Comparison of ENCODE assay signal across 8 cellular contexts in the genomic region with DNA sequence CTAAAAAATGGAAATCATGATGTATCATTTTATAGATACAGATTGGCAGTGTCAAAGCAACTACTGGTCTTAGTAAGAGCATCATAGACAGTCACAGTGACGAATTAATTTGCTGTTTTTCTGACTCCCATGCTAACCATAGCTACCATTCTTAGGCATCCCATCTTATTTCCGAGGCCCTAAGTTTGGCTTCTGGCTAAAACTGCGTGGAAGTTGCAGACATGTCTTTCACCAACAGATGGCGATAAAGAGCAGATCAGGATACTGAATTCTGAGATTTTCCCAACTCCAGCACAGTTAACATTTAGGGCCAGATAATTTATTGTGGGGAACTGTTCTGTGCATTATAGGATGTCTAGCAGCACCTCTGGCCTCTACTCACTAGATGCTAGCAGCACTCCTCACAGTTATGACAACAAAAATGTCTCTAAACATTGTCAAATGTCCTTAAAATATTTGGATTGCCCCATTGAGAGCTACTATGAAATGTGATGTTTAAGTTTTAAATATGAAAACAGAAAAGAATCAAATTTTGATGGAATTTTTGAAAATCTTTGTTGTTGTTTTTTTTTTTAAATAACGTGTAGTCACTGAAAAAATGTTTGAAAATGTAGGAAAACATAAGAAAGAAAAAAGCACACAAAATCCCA. TPM values are rescaled to one million over a fixed set of nuclear protein-coding genes. Genes with fewer than 3 reads are reported as not detected.
DNase-seq lines count a peak whose midpoint lies in the region; ATAC-seq and TF ChIP-seq lines count a peak whose summit lies in the region.

No MANE protein-coding gene starts in this region.

- H3K36me3 Mint-ChIP-seq in activated CD8-positive, alpha-beta T cell treated with anti-CD3 and anti-CD28 coated beads, Interleukin-2, amount 10 ng/mL, durations not matched to agents 7 days and 5 days (ENCODE audit: low read depth): no peaks in the 10 kb centered on the region

- H3K9me3 ChIP-seq in DOHH2 (ENCODE audit: control insufficient read depth, insufficient read depth, low read length) (no peaks in the 10 kb centered on the region), prostate gland (no peaks in the 10 kb centered on the region)

- POLR2A ChIA-PET in AG04449 (lab: Yijun Ruan, JAX): no interaction called here
- POLR2A ChIA-PET in activated CD8-positive, alpha-beta T cell treated with anti-CD3 and anti-CD28 coated beads, Interleukin-2, amount 10 ng/mL, durations not matched to agents 7 days and 5 days (lab: Charles Lee): interaction anchor here (0.9 to 1.1 kb wide), 2 partner anchors 9 to 10 kb away, joined by 3 read pairs; no protein-coding TSS in a partner anchor

- H3K4me2 ChIP-seq in DOHH2 (ENCODE audit: low read length): no peak overlapping the region

- no peak overlapping the region for H3K4me3 ChIP-seq in AG04449 (ENCODE audit: low read depth, low read length)
- no peak overlapping the region for H3K4me3 ChIP-seq in DOHH2 (ENCODE audit: low read length)
- no peak overlapping the region for H3K4me3 ChIP-seq in LNCaP clone FGC (ENCODE audit: low read depth, low read length)
- H3K4me3 ChIP-seq in prostate gland: no peak overlapping the region

- H3K27ac ChIP-seq in DOHH2 (ENCODE audit: low read depth, low read length) (no peak overlapping the region), prostate gland (no peak overlapping the region)

- no peaks in the 10 kb centered on the region for H3K27me3 ChIP-seq in DOHH2 (ENCODE audit: control insufficient read depth, low read length)
- no peaks in the 10 kb centered on the region for H3K27me3 ChIP-seq in prostate gland (replicated peaks; ENCODE audit: insufficient read depth)

- 5% methylated on average over 5 of the region's 5 CpGs for WGBS in prostate gland

- H3K4me1 Mint-ChIP-seq in activated CD8-positive, alpha-beta T cell treated with anti-CD3 and anti-CD28 coated beads, Interleukin-2, amount 10 ng/mL, durations not matched to agents 7 days and 5 days (ENCODE audit: low read depth): peaks cover 4% of the 10 kb centered on the region

- H3K4me1 ChIP-seq in DOHH2 (ENCODE audit: control insufficient read depth, low read length) (no peaks in the 10 kb centered on the region), prostate gland (replicated peaks) (no peaks in the 10 kb centered on the region)

- no peaks in the 10 kb centered on the region for H3K36me3 ChIP-seq in DOHH2 (ENCODE audit: control insufficient read depth, low read length)
- H3K36me3 ChIP-seq in prostate gland: no peaks in the 10 kb centered on the region

- H3K4me3 Mint-ChIP-seq in activated CD8-positive, alpha-beta T cell treated with anti-CD3 and anti-CD28 coated beads, Interleukin-2, amount 10 ng/mL, durations not matched to agents 7 days and 5 days: no peak overlapping the region

- DNase-seq in AG04449 (ENCODE audit: low read depth, low spot score): no peak
- peak; percentile 3 for DNase-seq in LNCaP clone FGC (ENCODE audit: low read depth)
- DNase-seq in activated CD8-positive, alpha-beta T cell treated with anti-CD3 and anti-CD28 coated beads, Interleukin-2, amount 10 ng/mL, durations not matched to agents 7 days and 5 days: peak; percentile 43
- DNase-seq in germinal center (ENCODE audit: low spot score): peak; percentile 48
- DNase-seq in prostate gland (ENCODE audit: low spot score): no peak

- no peaks in the 10 kb centered on the region for H3K79me2 ChIP-seq in DOHH2 (ENCODE audit: control insufficient read depth, low read length)

- H3K27ac Mint-ChIP-seq in activated CD8-positive, alpha-beta T cell treated with anti-CD3 and anti-CD28 coated beads, Interleukin-2, amount 10 ng/mL, durations not matched to agents 7 days and 5 days: no peak overlapping the region

- H3K9me3 Mint-ChIP-seq in activated CD8-positive, alpha-beta T cell treated with anti-CD3 and anti-CD28 coated beads, Interleukin-2, amount 10 ng/mL, durations not matched to agents 7 days and 5 days (ENCODE audit: insufficient read depth): no peaks in the 10 kb centered on the region

- CTCF ChIA-PET in AG04449 (lab: Yijun Ruan, JAX): interaction anchor here (0.6 to 12.0 kb wide), 31 partner anchors 8 to 611 kb away, joined by 3 to 141 read pairs (median 4); partner anchors contain the start of gene OR2AG1
- CTCF ChIA-PET in activated CD8-positive, alpha-beta T cell treated with anti-CD3 and anti-CD28 coated beads, Interleukin-2, amount 10 ng/mL, durations not matched to agents 7 days and 5 days (lab: Charles Lee): interaction anchor here (0.7 to 16.6 kb wide), 46 partner anchors 9 to 902 kb away, joined by 3 to 563 read pairs (median 4); partner anchors contain the start of genes ARFIP2, MRPL17, OR2AG2 and TAF10

- no peaks in the 10 kb centered on the region for H3K9me2 ChIP-seq in DOHH2 (replicated peaks; ENCODE audit: control insufficient read depth, low read length)

- peak; percentile 27 for ATAC-seq in activated CD8-positive, alpha-beta T cell treated with anti-CD3 and anti-CD28 coated beads, Interleukin-2, amount 10 ng/mL, durations not matched to agents 7 days and 5 days
- ATAC-seq in GM19023 (IDR thresholded peaks at IDR 0.05; ENCODE audit: unreplicated experiment): no peak
- ATAC-seq in HG02938 (IDR thresholded peaks at IDR 0.05; ENCODE audit: unreplicated experiment): no peak

- H3K27me3 Mint-ChIP-seq in activated CD8-positive, alpha-beta T cell treated with anti-CD3 and anti-CD28 coated beads, Interleukin-2, amount 10 ng/mL, durations not matched to agents 7 days and 5 days (ENCODE audit: low read depth): peaks cover 1% of the 10 kb centered on the region

- TF ChIP-seq POLR2A in prostate gland (IDR thresholded peaks at IDR 0.05): no peak

- H3F3A ChIP-seq in DOHH2 (ENCODE audit: control insufficient read depth, insufficient read depth): no peaks in the 10 kb centered on the region

- H4K20me1 ChIP-seq in DOHH2 (ENCODE audit: control insufficient read depth, insufficient read depth, low read depth, low read length): no peaks in the 10 kb centered on the region

- intact Hi-C loops in prostate gland (cut with DNase I): loop anchor here (5.0 kb wide), 1 partner anchor 53 kb away; no protein-coding TSS in a partner anchor

- TF ChIP-seq CTCF in AG04449 (IDR thresholded peaks at IDR 0.05; ENCODE audit: insufficient read depth, low read length, missing control alignments): peak; percentile 77
- peak; percentile 91 for TF ChIP-seq CTCF in DOHH2 (IDR thresholded peaks at IDR 0.05; ENCODE audit: low read depth, low read length, poor library complexity, severe bottlenecking)
- TF ChIP-seq CTCF in LNCaP clone FGC (IDR thresholded peaks at IDR 0.05; ENCODE audit: control insufficient read depth, extremely low read depth, insufficient read depth): peak; percentile 92
- peak in 3 of 4 experiments; percentile 44 to 63 (median 48) for TF ChIP-seq CTCF in prostate gland (IDR thresholded peaks at IDR 0.05)

RNA-seq across cellular contexts. Expression of gene OR2AG2, which starts 16.3 kb away (rescaled TPM):
- total RNA-seq in activated CD8-positive, alpha-beta T cell treated with anti-CD3 and anti-CD28 coated beads, Interleukin-2, amount 10 ng/mL, durations not matched to agents 7 days and 5 days: under 1 TPM; 0.08 to 0.23 TPM
- under 1 TPM; 0.55 to 0.91 TPM for total RNA-seq in prostate gland

RNA-seq across cellular contexts. Expression of gene OR2AG1, which starts 27.4 kb away (rescaled TPM):
- total RNA-seq in activated CD8-positive, alpha-beta T cell treated with anti-CD3 and anti-CD28 coated beads, Interleukin-2, amount 10 ng/mL, durations not matched to agents 7 days and 5 days: not detected
- total RNA-seq in prostate gland: not detected

RNA-seq across cellular contexts. Expression of gene OR6A2, which starts 44.1 kb away (rescaled TPM):
- under 1 TPM; 0.05 TPM for total RNA-seq in activated CD8-positive, alpha-beta T cell treated with anti-CD3 and anti-CD28 coated beads, Interleukin-2, amount 10 ng/mL, durations not matched to agents 7 days and 5 days
- total RNA-seq in prostate gland: under 1 TPM in 1 of 2 donors, not detected in 1; 0.57 TPM

Comparison
In these comparisons a context has a peak if more than half of its experiments do, and no peak if none do; other contexts are left out.
1. DNase-seq: peak in LNCaP clone FGC (single experiment), activated CD8-positive, alpha-beta T cell treated with anti-CD3 and anti-CD28 coated beads, Interleukin-2, amount 10 ng/mL, durations not matched to agents 7 days and 5 days (single experiment) and germinal center (single experiment); none in AG04449 (single experiment) and prostate gland (single experiment).
2. Peak in every context shown above with its lines, with median percentiles within 50 percentile points of each other: CTCF ChIP-seq.